21 cellular contexts compared by ENCODE assay signal in genomic region chr4:53512608-53513007, GRCh38.
DNase-seq lines count a peak whose midpoint lies in the region; ATAC-seq, FAIRE-seq and TF ChIP-seq lines count a peak whose summit lies in the region.
"Had no signal": no experiment of that assay in that cellular context is flagged by ENCODE, and none has a peak within 500 bp of the region (broad histone marks: within the 10 kb centered on the region; RNA-seq: fewer than 3 reads in every experiment).

No MANE protein-coding gene starts in this region.

- peak; percentile 9 for DNase-seq in GM12865 (ENCODE audit: low read depth)
- peak; percentile 70 for DNase-seq in NCI-H446 treated with DMSO at 0.1 percent for 48 hours (lab: John Stamatoyannopoulos, UW)
- no peak for DNase-seq in DMS114 treated with DMSO at 0.1 percent for 48 hours (lab: John Stamatoyannopoulos, UW; ENCODE audit: unreplicated experiment)
- no peak for DNase-seq in D721Med (ENCODE audit: insufficient read length, low spot score)
- no peak for DNase-seq in type B pancreatic cell (ENCODE audit: extremely low spot score, unreplicated experiment)
- DNase-seq: Caco-2; CD4-positive, CD25-positive, alpha-beta regulatory T cell; CD8-positive, alpha-beta T cell; DMS 273 treated with DMSO at 0.1 percent for 48 hours; DMS53; DMS79 treated with DMSO at 0.1 percent for 48 hours; GF-D8; GM23248; H9 had no signal

- FAIRE-seq in D721Med (lab: Jason Lieb, UNC): no peak
- FAIRE-seq: A204.1 had no signal

- ATAC-seq in GM19023 (IDR thresholded peaks at IDR 0.05; ENCODE audit: unreplicated experiment) (peak; percentile 50), GM18498 (IDR thresholded peaks at IDR 0.05; ENCODE audit: unreplicated experiment) (no peak)
- ATAC-seq: CD8-positive, alpha-beta T cell; HCT116 had no signal

- TF ChIP-seq CTCF in GM12865 (IDR thresholded peaks at IDR 0.05; ENCODE audit: insufficient read depth, low read depth, low read length, missing control alignments) (no peak), nephron (IDR thresholded peaks at IDR 0.05; ENCODE audit: unreplicated experiment in 3 of 3) (no peak), D721Med (IDR thresholded peaks at IDR 0.05; ENCODE audit: insufficient read depth, missing control alignments) (no peak), type B pancreatic cell (conservative IDR thresholded peaks at IDR 0.05) (no peak)

- H3K27ac Mint-ChIP-seq in nephron (peak overlapping the region; percentile 65 to 96 (median 71)), type B pancreatic cell (no peak overlapping the region)
- H3K27ac Mint-ChIP-seq: B cell; CD4-positive, CD25-positive, alpha-beta regulatory T cell; CD8-positive, alpha-beta T cell; H9 had no signal

- no peak overlapping the region for H3K4me3 ChIP-seq in GM12865 (ENCODE audit: low read depth, low read length)
- H3K4me3 ChIP-seq: BLaER1, GM23248 had no signal

- no peaks in the 10 kb centered on the region for H3K36me3 Mint-ChIP-seq in nephron (ENCODE audit: low read depth)
- no peaks in the 10 kb centered on the region for H3K36me3 Mint-ChIP-seq in type B pancreatic cell
- H3K36me3 Mint-ChIP-seq: CD4-positive, CD25-positive, alpha-beta regulatory T cell; CD8-positive, alpha-beta T cell had no signal

- H3K9me3 Mint-ChIP-seq in nephron: peaks cover 2% of the 10 kb centered on the region
- no peaks in the 10 kb centered on the region for H3K9me3 Mint-ChIP-seq in type B pancreatic cell
- H3K9me3 Mint-ChIP-seq: CD4-positive, CD25-positive, alpha-beta regulatory T cell; CD8-positive, alpha-beta T cell; H9 had no signal

- H3K4me1 Mint-ChIP-seq in nephron (peaks cover 58% of the 10 kb centered on the region), type B pancreatic cell (ENCODE audit: unreplicated experiment) (peaks cover 15% of the 10 kb centered on the region)
- H3K4me1 Mint-ChIP-seq: B cell; CD4-positive, CD25-positive, alpha-beta regulatory T cell had no signal

- H3K27me3 Mint-ChIP-seq in nephron (ENCODE audit: low read depth) (no peaks in the 10 kb centered on the region), type B pancreatic cell (no peaks in the 10 kb centered on the region)

- H3K4me3 Mint-ChIP-seq in nephron: peak overlapping the region in 1 of 3 experiments; percentile 21
- no peak overlapping the region for H3K4me3 Mint-ChIP-seq in type B pancreatic cell
- H3K4me3 Mint-ChIP-seq: B cell; CD4-positive, CD25-positive, alpha-beta regulatory T cell; CD8-positive, alpha-beta T cell; H9 had no signal

Comparison
In these comparisons a context has a peak if more than half of its experiments do, and no peak if none do; other contexts are left out.
1. DNase-seq: peak in GM12865 (single experiment) and NCI-H446 treated with DMSO at 0.1 percent for 48 hours (single experiment); none in DMS114 treated with DMSO at 0.1 percent for 48 hours (single experiment), D721Med (single experiment) and type B pancreatic cell (single experiment).